1 cellular context compared by ENCODE assay signal in genomic region chr4:142752331-142752830, GRCh38.
TF ChIP-seq lines count a peak whose summit lies in the region.

No MANE protein-coding gene starts in this region.

TF ChIP-seq in H1, 55 proteins besides CTCF, POLR2A, EP300 and RAD21:
- no peak for TF ChIP-seq RBBP5 (IDR thresholded peaks at IDR 0.05; ENCODE audit: borderline replicate concordance, low read depth, low read length)
- no peak for TF ChIP-seq SIN3A (conservative IDR thresholded peaks at IDR 0.05 in 1 of 2, IDR thresholded peaks at IDR 0.05 in 1 of 2; ENCODE audit: low read depth in 1 of 2, low read length in 2 of 2)
- TF ChIP-seq ATF3 (IDR thresholded peaks at IDR 0.05; ENCODE audit: insufficient read depth, low read depth, low read length) = no peak
- TF ChIP-seq BCL11A (IDR thresholded peaks at IDR 0.05; ENCODE audit: low read depth in 2 of 2, low read length in 2 of 2) = no peak
- no peak for TF ChIP-seq CBX8 (IDR thresholded peaks at IDR 0.05; ENCODE audit: borderline replicate concordance, low read depth, low read length)
- TF ChIP-seq RNF2 (IDR thresholded peaks at IDR 0.05; ENCODE audit: borderline replicate concordance, low read depth, low read length, missing control alignments, poor library complexity, severe bottlenecking) = no peak
- TF ChIP-seq TCF12 (IDR thresholded peaks at IDR 0.05; ENCODE audit: low read depth, low read length) = no peak
- TF ChIP-seq CEBPB (IDR thresholded peaks at IDR 0.05; ENCODE audit: low read depth, low read length) = no peak
- no peak for TF ChIP-seq POU5F1 (IDR thresholded peaks at IDR 0.05; ENCODE audit: low read depth, low read length)
- TF ChIP-seq E2F6 (IDR thresholded peaks at IDR 0.05) = no peak
- no peak for TF ChIP-seq BACH1 (IDR thresholded peaks at IDR 0.05; ENCODE audit: low read length)
- no peak for TF ChIP-seq ATF2 (IDR thresholded peaks at IDR 0.05; ENCODE audit: low read length)
- no peak for TF ChIP-seq ASH2L (IDR thresholded peaks at IDR 0.05; ENCODE audit: low read length)
- no peak for TF ChIP-seq CBX5 (IDR thresholded peaks at IDR 0.05; ENCODE audit: low read depth, low read length)
